8 cellular contexts compared by ENCODE assay signal in genomic region chr7:87627634-87627994, GRCh38. TPM values are rescaled to one million over a fixed set of nuclear protein-coding genes. Genes with fewer than 3 reads are reported as not detected.
DNase-seq lines count a peak whose midpoint lies in the region; ATAC-seq and TF ChIP-seq lines count a peak whose summit lies in the region.

No MANE protein-coding gene starts in this region.

- TF ChIP-seq CTCF in brain microvascular endothelial cell (IDR thresholded peaks at IDR 0.05; ENCODE audit: low read depth, low read length, missing control alignments) (no peak), left lung (IDR thresholded peaks at IDR 0.05) (no peak), testis (IDR thresholded peaks at IDR 0.05) (no peak)

- H4K20me1 ChIP-seq in BLaER1 = no peaks in the 10 kb centered on the region

- peaks cover 21% of the 10 kb centered on the region for H3K9me3 ChIP-seq in BLaER1
- H3K9me3 ChIP-seq in left lung = no peaks in the 10 kb centered on the region
- no peaks in the 10 kb centered on the region for H3K9me3 ChIP-seq in testis

- ATAC-seq in GM19455 (IDR thresholded peaks at IDR 0.05; ENCODE audit: unreplicated experiment) (peak; percentile 39), HG03520 (IDR thresholded peaks at IDR 0.05; ENCODE audit: unreplicated experiment) (peak; percentile 16), left lung (peak; percentile 25)

- in situ Hi-C loops in brain microvascular endothelial cell (cut with HindIII; ENCODE audit: low pct_ligation_motif_present, low sequenced_read_pairs) = no loop called here

- H3K4me3 ChIP-seq in BLaER1 (peak overlapping the region; percentile 14; the same call in 1 of the 2 replicates), brain microvascular endothelial cell (ENCODE audit: low read depth, low read length) (peak overlapping the region; percentile 71), left lung (peak overlapping the region; percentile 46 to 60), testis (peak overlapping the region; percentile 66 to 78)

- H3K4me2 ChIP-seq in BLaER1 = no peak overlapping the region

- H3K27me3 ChIP-seq in BLaER1 = no peaks in the 10 kb centered on the region
- H3K27me3 ChIP-seq in brain microvascular endothelial cell (replicated peaks) = no peaks in the 10 kb centered on the region
- H3K27me3 ChIP-seq in left lung = peaks cover 4 to 40% of the 10 kb centered on the region in 2 donors
- H3K27me3 ChIP-seq in testis = no peaks in the 10 kb centered on the region

- no peak for DNase-seq in brain microvascular endothelial cell
- peak in 1 of 2 donors; percentile 78 for DNase-seq in left lung
- peak; percentile 65 for DNase-seq in testis
- no peak for DNase-seq in SKM-1 (lab: John Stamatoyannopoulos, UW; ENCODE audit: unreplicated experiment)
- no peak for DNase-seq in AG08396 (ENCODE audit: low spot score)

- no peaks in the 10 kb centered on the region for H3K36me3 ChIP-seq in BLaER1
- no peaks in the 10 kb centered on the region for H3K36me3 ChIP-seq in brain microvascular endothelial cell (replicated peaks)
- no peaks in the 10 kb centered on the region for H3K36me3 ChIP-seq in left lung
- H3K36me3 ChIP-seq in testis (ENCODE audit: low read depth, missing control alignments) = no peaks in the 10 kb centered on the region

- H3K4me1 ChIP-seq in BLaER1 (no peaks in the 10 kb centered on the region), left lung (peaks cover 5 to 16% of the 10 kb centered on the region in 2 donors), testis (peaks cover 4% of the 10 kb centered on the region)

- intact Hi-C loops in left lung (cut with DNase I) (no loop called here), testis (cut with DNase I; ENCODE audit: low total_unique reads) (no loop called here)

- H3K9ac ChIP-seq in BLaER1 = no peak overlapping the region

- WGBS in testis, 2 donors = 0 to 1% methylated on average over 14 to 21 of the region's 30 CpGs

- H3K27ac ChIP-seq in BLaER1 (no peak overlapping the region), brain microvascular endothelial cell (no peak overlapping the region), left lung (no peak overlapping the region), testis (peak overlapping the region; percentile 4 to 78)

- TF ChIP-seq POLR2A in testis (IDR thresholded peaks at IDR 0.05) = no peak

RNA-seq across cellular contexts. Expression of gene RUNDC3B, which starts 0.6 kb away (rescaled TPM):
- total RNA-seq in left lung = 1 to 10 TPM in 1 of 2 donors, under 1 TPM in 1; 0.38 to 1.1 TPM
- 10 to 100 TPM in 1 of 2 donors, 1 to 10 TPM in 1; 8.9 to 16.4 TPM for total RNA-seq in testis
- 8.5 TPM for polyA plus RNA-seq in testis (ENCODE audit: insufficient read depth, low read depth, low replicate concordance)

RNA-seq across cellular contexts. Expression of gene ABCB1, which starts 26.9 kb away (rescaled TPM):
- total RNA-seq in left lung (1 to 10 TPM; 2.2 to 7.0 TPM), testis (1 to 10 TPM; 7.1 to 8.6 TPM)
- 6.5 TPM for polyA plus RNA-seq in testis (ENCODE audit: insufficient read depth, low read depth, low replicate concordance)

Comparison
In these comparisons a context has a peak if more than half of its experiments do, and no peak if none do; other contexts are left out.
1. H3K27ac ChIP-seq: peak in testis (2 of 2); none in BLaER1 (single experiment), brain microvascular endothelial cell (single experiment) and left lung (0 of 2).
2. H3K4me3 ChIP-seq: peak in every context shown above with its lines; median percentile 72 in testis; 71 in brain microvascular endothelial cell; 53 in left lung; 14 in BLaER1.
3. RNA of gene RUNDC3B, which starts 0.6 kb away (total RNA-seq): 8.9 to 16.4 TPM in testis; 0.38 to 1.1 TPM in left lung; every median in the first group is over 4 times any median in the second.
4. Peak in every context shown above with its lines, with median percentiles within 50 percentile points of each other: ATAC-seq.